ENCODE assay signal across 20 cellular contexts in the genomic region with DNA sequence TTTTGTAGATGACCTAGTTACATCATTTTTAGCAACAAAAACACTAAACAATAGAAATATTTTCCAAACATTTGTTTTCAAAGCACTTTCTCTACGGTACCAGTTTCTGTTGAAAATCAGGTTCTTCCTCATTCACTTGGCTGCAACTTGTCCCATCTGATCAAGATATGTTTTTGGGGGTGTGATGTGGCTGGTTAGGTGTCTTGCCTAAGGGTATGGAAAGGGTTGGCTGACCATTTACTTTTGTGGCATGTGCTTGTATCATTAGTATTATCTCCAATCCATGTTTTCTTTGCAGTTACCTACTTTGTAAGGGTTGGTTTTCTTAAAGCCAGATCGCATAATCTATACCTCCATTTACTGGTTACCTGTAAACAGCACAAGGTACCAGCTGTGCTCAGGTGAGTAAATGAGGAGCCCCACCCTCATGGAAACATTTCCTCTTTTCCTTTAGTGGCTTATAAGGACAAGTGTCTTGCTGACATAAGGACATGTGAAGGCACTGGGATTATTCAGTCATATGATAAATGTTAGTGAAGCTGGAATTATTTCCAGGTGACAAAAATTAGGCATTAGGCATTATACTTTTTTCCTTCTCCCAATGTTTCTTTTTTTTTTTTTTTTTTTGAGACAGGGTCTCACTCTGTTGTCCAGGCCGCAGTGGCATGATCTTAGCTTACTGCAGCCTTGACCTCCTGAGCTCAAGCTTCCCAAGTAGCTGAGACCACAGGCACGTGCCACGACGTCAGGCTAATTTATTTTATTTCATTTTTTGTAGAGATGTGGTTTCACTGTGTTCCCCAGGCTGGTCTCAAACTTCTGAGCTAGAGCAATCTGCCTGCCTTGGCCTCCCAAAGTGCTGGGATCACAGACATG.
DNase-seq lines count a peak whose midpoint lies in the region; ATAC-seq and TF ChIP-seq lines count a peak whose summit lies in the region.
"Had no signal": no experiment of that assay in that cellular context is flagged by ENCODE, and none has a peak within 500 bp of the region (broad histone marks: within the 10 kb centered on the region; RNA-seq: fewer than 3 reads in every experiment).

No MANE protein-coding gene starts in this region.

- CTCF ChIA-PET in CD4-positive, alpha-beta memory T cell (lab: Charles Lee; ENCODE audit: partially characterized antibody), result interaction anchor here (1.3 to 1.4 kb wide), 2 partner anchors 87 to 89 kb away, joined by 3 to 4 read pairs; no protein-coding TSS in a partner anchor

- TF ChIP-seq CTCF in breast epithelium (IDR thresholded peaks at IDR 0.05), result no peak
- TF ChIP-seq CTCF in brain (conservative IDR thresholded peaks at IDR 0.05), result no peak
- no peak for TF ChIP-seq CTCF in type B pancreatic cell (conservative IDR thresholded peaks at IDR 0.05)

- H3K27ac ChIP-seq in breast epithelium (no peak overlapping the region), KOPT-K1 (ENCODE audit: low read depth, low read length, poor library complexity, severe bottlenecking) (peak overlapping the region; percentile 71)
- no peak overlapping the region for H3K27ac ChIP-seq in CD4-positive, alpha-beta memory T cell (ENCODE audit: low read depth, low read length)
- H3K27ac ChIP-seq: A549, BLaER1 had no signal

- H3K4me1 Mint-ChIP-seq in brain (peaks cover 93% of the 10 kb centered on the region), type B pancreatic cell (ENCODE audit: unreplicated experiment) (peaks cover 70% of the 10 kb centered on the region)
- H3K4me1 Mint-ChIP-seq in CD4-positive, alpha-beta memory T cell, result peaks cover 0 to 6% (median 4%) of the 10 kb centered on the region in 4 donors

- peak overlapping the region; percentile 11 to 43 (median 21) for H3K27ac Mint-ChIP-seq in brain
- H3K27ac Mint-ChIP-seq in type B pancreatic cell, result peak overlapping the region; percentile 55
- peak overlapping the region in 2 of 7 donors; percentile 53 to 79 for H3K27ac Mint-ChIP-seq in CD4-positive, alpha-beta memory T cell
- H3K27ac Mint-ChIP-seq: CD8-positive, alpha-beta T cell had no signal

- intact Hi-C loops in breast epithelium (cut with DNase I; ENCODE audit: low total_unique reads), result no loop called here
- intact Hi-C loops in CD4-positive, alpha-beta memory T cell (cut with micrococcal nuclease), result no loop called here

- no peaks in the 10 kb centered on the region for H3K4me1 ChIP-seq in breast epithelium
- no peaks in the 10 kb centered on the region for H3K4me1 ChIP-seq in CD4-positive, alpha-beta memory T cell (ENCODE audit: insufficient read depth, low read length)

- peaks cover 3% of the 10 kb centered on the region for H3K27me3 Mint-ChIP-seq in brain
- no peaks in the 10 kb centered on the region for H3K27me3 Mint-ChIP-seq in type B pancreatic cell
- no peaks in the 10 kb centered on the region for H3K27me3 Mint-ChIP-seq in CD4-positive, alpha-beta memory T cell

- H3K9me3 Mint-ChIP-seq in brain (no peaks in the 10 kb centered on the region), type B pancreatic cell (no peaks in the 10 kb centered on the region)
- H3K9me3 Mint-ChIP-seq in CD4-positive, alpha-beta memory T cell, result no peaks in the 10 kb centered on the region
- H3K9me3 Mint-ChIP-seq: CD8-positive, alpha-beta T cell; H9 had no signal

- H3K4me3 Mint-ChIP-seq in brain (no peak overlapping the region), type B pancreatic cell (peak overlapping the region; percentile 26)
- no peak overlapping the region for H3K4me3 Mint-ChIP-seq in CD4-positive, alpha-beta memory T cell
- H3K4me3 Mint-ChIP-seq: CD8-positive, alpha-beta T cell; H9 had no signal

- ATAC-seq in activated CD4-positive, CD25-positive, alpha-beta regulatory T cell treated with anti-CD3 and anti-CD28 coated beads, Interleukin-2, amount 50 U/mL, for 24 hours, result no peak
- ATAC-seq: A549; CD8-positive, alpha-beta T cell; PC-3 had no signal

- H3K36me3 Mint-ChIP-seq in brain (no peaks in the 10 kb centered on the region), type B pancreatic cell (no peaks in the 10 kb centered on the region)
- peaks cover 0 to 5% of the 10 kb centered on the region in 2 donors for H3K36me3 Mint-ChIP-seq in CD4-positive, alpha-beta memory T cell
- H3K36me3 Mint-ChIP-seq: CD8-positive, alpha-beta T cell had no signal

- H3K36me3 ChIP-seq in breast epithelium (no peaks in the 10 kb centered on the region), KOPT-K1 (ENCODE audit: insufficient read depth, low read length) (peaks cover 75% of the 10 kb centered on the region)
- no peaks in the 10 kb centered on the region for H3K36me3 ChIP-seq in CD4-positive, alpha-beta memory T cell (ENCODE audit: insufficient read depth, low read length)

- in situ Hi-C loops in T47D (cut with HindIII; ENCODE audit: low pct_unique_long_range_greater_than_20kb, low sequenced_read_pairs), result no loop called here

- no peak overlapping the region for H3K4me3 ChIP-seq in breast epithelium
- H3K4me3 ChIP-seq in CD4-positive, alpha-beta memory T cell (ENCODE audit: low read length in 2 of 2), result no peak overlapping the region
- H3K4me3 ChIP-seq: A549, BLaER1 had no signal

- H3K9me3 ChIP-seq in breast epithelium (no peaks in the 10 kb centered on the region), KOPT-K1 (ENCODE audit: insufficient read depth, low read length, poor library complexity, severe bottlenecking) (no peaks in the 10 kb centered on the region)
- H3K9me3 ChIP-seq in CD4-positive, alpha-beta memory T cell (ENCODE audit: control insufficient read depth in 1 of 2, low read length in 2 of 2), result no peaks in the 10 kb centered on the region
- H3K9me3 ChIP-seq: A549, BLaER1 had no signal

- no peak for TF ChIP-seq POLR2A in breast epithelium (IDR thresholded peaks at IDR 0.05)

- POLR2A ChIA-PET in CD4-positive, alpha-beta memory T cell (lab: Charles Lee; ENCODE audit: partially characterized antibody), result no interaction called here

- peak; percentile 55 to 85 for DNase-seq in T47D (ENCODE audit: low read depth in 1 of 2, low spot score in 1 of 2)
- DNase-seq in breast epithelium (ENCODE audit: low spot score in 2 of 2), result no peak
- no peak for DNase-seq in type B pancreatic cell (ENCODE audit: extremely low spot score, unreplicated experiment)
- DNase-seq in CD4-positive, alpha-beta memory T cell, result no peak
- DNase-seq in NCI-H2107 (lab: John Stamatoyannopoulos, UW), result no peak
- DNase-seq: Calu3; CD8-positive, alpha-beta T cell; DMS53; NCI-H1105 treated with DMSO at 0.1 percent for 48 hours; NCI-H1694; NCI-H510A treated with DMSO at 0.1 percent for 48 hours; PC-3; RPMI8226; SHP77 treated with DMSO at 0.1 percent for 48 hours had no signal

- H3K27me3 ChIP-seq in breast epithelium, result no peaks in the 10 kb centered on the region
- H3K27me3 ChIP-seq in CD4-positive, alpha-beta memory T cell (ENCODE audit: insufficient read depth, low read length), result no peaks in the 10 kb centered on the region
- H3K27me3 ChIP-seq: BLaER1 had no signal

Comparison
In these comparisons a context has a peak if more than half of its experiments do, and no peak if none do; other contexts are left out.
1. DNase-seq: peak in T47D (2 of 2); none in breast epithelium (0 of 2), type B pancreatic cell (single experiment), CD4-positive, alpha-beta memory T cell (0 of 5) and NCI-H2107 (single experiment).